Comparison of ENCODE assay signal across 16 cellular contexts in the genomic region with DNA sequence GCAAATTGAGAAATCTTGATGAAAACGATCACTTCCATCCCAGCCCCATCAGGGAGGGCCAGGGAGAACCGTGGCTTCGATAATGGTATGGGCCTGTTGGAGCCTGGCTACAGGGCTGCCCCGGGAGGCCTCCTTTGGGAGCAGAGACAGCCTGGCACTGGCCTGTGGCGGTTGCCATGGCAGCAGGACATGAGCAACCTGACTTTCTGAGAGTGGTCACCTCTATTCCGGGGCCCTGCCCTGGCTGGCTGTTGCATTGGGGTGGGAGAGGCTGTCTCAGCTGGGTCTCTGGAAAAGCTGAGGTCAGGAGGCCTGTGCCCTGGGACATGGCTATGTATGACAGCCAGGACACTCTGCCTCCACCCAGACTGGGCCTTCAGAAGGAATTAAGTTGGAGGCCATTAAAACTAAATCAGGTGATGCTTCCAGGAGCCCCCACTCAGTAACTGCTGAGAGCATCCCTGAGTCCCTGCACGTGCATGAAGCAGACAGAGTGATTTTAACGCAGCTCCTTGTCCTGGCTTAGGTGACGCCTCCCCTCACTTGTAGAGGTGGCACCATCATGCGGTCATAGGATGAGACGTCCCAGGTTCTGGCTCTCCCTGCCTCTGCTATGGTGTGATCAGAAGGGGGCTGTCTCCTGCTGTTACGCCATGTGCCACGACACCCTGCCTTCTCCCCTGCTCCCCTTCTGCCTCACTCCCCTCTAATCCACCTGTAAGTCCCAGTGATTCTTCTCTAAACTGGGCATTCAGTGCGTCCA.
"Had no signal": no experiment of that assay in that cellular context is flagged by ENCODE, and none has a peak within 500 bp of the region (broad histone marks: within the 10 kb centered on the region; RNA-seq: fewer than 3 reads in every experiment).

No MANE protein-coding gene starts in this region.

- H3K27ac Mint-ChIP-seq: activated CD4-positive, alpha-beta T cell treated with anti-CD3 and anti-CD28 coated beads, Interleukin-2, amount 10 ng/mL, durations not matched to agents 24 days and 14 days; activated naive CD4-positive, alpha-beta T cell treated with anti-CD3 and anti-CD28 coated beads, Interleukin-2, amount 10 ng/mL, durations not matched to agents 7 days and 5 days; activated T-helper 17 cell treated with anti-CD3 and anti-CD28 coated beads, Interleukin-2, amount 50 U/mL, for 72 hours; mesothelial cell of epicardium; neural progenitor cell; stimulated activated memory B cell treated with anti-CD40 and anti-IgM and Interleukin-4, amounts not matched to agents 10 μg/mL and 1 μg/mL and 100 μg/mL, for 72 hours; WTC11 had no signal

- H3K9me3 Mint-ChIP-seq: activated CD4-positive, alpha-beta T cell treated with anti-CD3 and anti-CD28 coated beads, Interleukin-2, amount 10 ng/mL, durations not matched to agents 24 days and 14 days; activated naive CD4-positive, alpha-beta T cell treated with anti-CD3 and anti-CD28 coated beads, Interleukin-2, amount 10 ng/mL, durations not matched to agents 7 days and 5 days; activated T-helper 17 cell treated with anti-CD3 and anti-CD28 coated beads, Interleukin-2, amount 50 U/mL, for 72 hours; mesothelial cell of epicardium; neural progenitor cell; WTC11 had no signal

- ATAC-seq: activated T-helper 17 cell treated with anti-CD3 and anti-CD28 coated beads, Interleukin-2, amount 50 U/mL, for 72 hours; gastrocnemius medialis; stimulated activated memory B cell treated with anti-CD40 and anti-IgM and Interleukin-4, amounts not matched to agents 10 μg/mL and 1 μg/mL and 100 μg/mL, for 72 hours; upper lobe of right lung; WTC11 had no signal

- H3K4me1 Mint-ChIP-seq: activated T-helper 17 cell treated with anti-CD3 and anti-CD28 coated beads, Interleukin-2, amount 50 U/mL, for 72 hours; mesothelial cell of epicardium; stimulated activated memory B cell treated with anti-CD40 and anti-IgM and Interleukin-4, amounts not matched to agents 10 μg/mL and 1 μg/mL and 100 μg/mL, for 72 hours had no signal

- DNase-seq: activated CD4-positive, alpha-beta T cell treated with anti-CD3 and anti-CD28 coated beads, Interleukin-2, amount 10 ng/mL, durations not matched to agents 24 days and 14 days; activated naive CD4-positive, alpha-beta T cell treated with anti-CD3 and anti-CD28 coated beads, Interleukin-2, amount 10 ng/mL, durations not matched to agents 7 days and 5 days; activated T-cell treated with anti-CD3 and anti-CD28 coated beads for 4 hours; cortex of kidney; effector CD8-positive, alpha-beta T cell; gastrocnemius medialis; posterior cingulate gyrus; small intestine; upper lobe of right lung had no signal

- H3K27me3 Mint-ChIP-seq: activated CD4-positive, alpha-beta T cell treated with anti-CD3 and anti-CD28 coated beads, Interleukin-2, amount 10 ng/mL, durations not matched to agents 24 days and 14 days; activated naive CD4-positive, alpha-beta T cell treated with anti-CD3 and anti-CD28 coated beads, Interleukin-2, amount 10 ng/mL, durations not matched to agents 7 days and 5 days; activated T-helper 17 cell treated with anti-CD3 and anti-CD28 coated beads, Interleukin-2, amount 50 U/mL, for 72 hours; stimulated activated memory B cell treated with anti-CD40 and anti-IgM and Interleukin-4, amounts not matched to agents 10 μg/mL and 1 μg/mL and 100 μg/mL, for 72 hours had no signal

- H3K4me3 Mint-ChIP-seq: activated CD4-positive, alpha-beta T cell treated with anti-CD3 and anti-CD28 coated beads, Interleukin-2, amount 10 ng/mL, durations not matched to agents 24 days and 14 days; activated naive CD4-positive, alpha-beta T cell treated with anti-CD3 and anti-CD28 coated beads, Interleukin-2, amount 10 ng/mL, durations not matched to agents 7 days and 5 days; activated T-helper 17 cell treated with anti-CD3 and anti-CD28 coated beads, Interleukin-2, amount 50 U/mL, for 72 hours; mesothelial cell of epicardium; neural progenitor cell; stimulated activated memory B cell treated with anti-CD40 and anti-IgM and Interleukin-4, amounts not matched to agents 10 μg/mL and 1 μg/mL and 100 μg/mL, for 72 hours; WTC11 had no signal

- H3K4me3 ChIP-seq: gastrocnemius medialis, neural progenitor cell, right atrium auricular region, suprapubic skin, upper lobe of right lung had no signal

- H3K9me3 ChIP-seq: gastrocnemius medialis, right atrium auricular region, suprapubic skin, upper lobe of right lung had no signal

- H3K27me3 ChIP-seq: gastrocnemius medialis, neural progenitor cell, right atrium auricular region, suprapubic skin, upper lobe of right lung had no signal

- H3K4me1 ChIP-seq: gastrocnemius medialis, right atrium auricular region, suprapubic skin, upper lobe of right lung had no signal

- H3K36me3 Mint-ChIP-seq: activated naive CD4-positive, alpha-beta T cell treated with anti-CD3 and anti-CD28 coated beads, Interleukin-2, amount 10 ng/mL, durations not matched to agents 7 days and 5 days; mesothelial cell of epicardium; neural progenitor cell; WTC11 had no signal

- H3K36me3 ChIP-seq: gastrocnemius medialis, neural progenitor cell, right atrium auricular region, suprapubic skin, upper lobe of right lung had no signal
